8 cellular contexts compared by ENCODE assay signal in genomic region chr19:46717034-46717715, GRCh38.
DNase-seq lines count a peak whose midpoint lies in the region; ATAC-seq and TF ChIP-seq lines count a peak whose summit lies in the region.

PRKD2 (minus strand) TSS chr19:46717114; CDS start chr19:46716370, 744 bp downstream.

- peak; percentile 24 for DNase-seq in GM04503 (ENCODE audit: low read depth)
- DNase-seq in NCI-H510A (lab: John Stamatoyannopoulos, UW), result peak; percentile 46
- DNase-seq in activated CD4-positive, alpha-beta T cell treated with anti-CD3 and anti-CD28 coated beads, Interleukin-2, amount 50 U/mL, for 1 hour, result peak; percentile 85
- DNase-seq in coronary artery (ENCODE audit: low spot score), result peak; percentile 93
- peak; percentile 95 for DNase-seq in left kidney (ENCODE audit: low read depth, low spot score)
- peak; percentile 88 for DNase-seq in stimulated activated CD4-positive, alpha-beta T cell treated with anti-CD3 and anti-CD28 coated beads, Interleukin-1b, Interleukin-23, amount 100 ng/mL, for 48 hours

- TF ChIP-seq CTCF in coronary artery (IDR thresholded peaks at IDR 0.05), result no peak

- peak; percentile 47 for ATAC-seq in HG02852 (IDR thresholded peaks at IDR 0.05; ENCODE audit: unreplicated experiment)
- ATAC-seq in HG03378 (IDR thresholded peaks at IDR 0.05; ENCODE audit: unreplicated experiment), result no peak

- peak within 1 kb of the TSS; percentile 95 for H3K4me3 ChIP-seq in coronary artery

- H3K27ac ChIP-seq in coronary artery, result peak within 1 kb of the TSS; percentile 92 to 97

Comparison
In these comparisons a context has a peak if more than half of its experiments do, and no peak if none do; other contexts are left out.
1. DNase-seq: peak in every context shown above with its lines; median percentile 95 in left kidney; 93 in coronary artery; 88 in stimulated activated CD4-positive, alpha-beta T cell treated with anti-CD3 and anti-CD28 coated beads, Interleukin-1b, Interleukin-23, amount 100 ng/mL, for 48 hours; 85 in activated CD4-positive, alpha-beta T cell treated with anti-CD3 and anti-CD28 coated beads, Interleukin-2, amount 50 U/mL, for 1 hour; 46 in NCI-H510A; 24 in GM04503.